Comparison of ENCODE assay signal across 23 cellular contexts in the genomic region with DNA sequence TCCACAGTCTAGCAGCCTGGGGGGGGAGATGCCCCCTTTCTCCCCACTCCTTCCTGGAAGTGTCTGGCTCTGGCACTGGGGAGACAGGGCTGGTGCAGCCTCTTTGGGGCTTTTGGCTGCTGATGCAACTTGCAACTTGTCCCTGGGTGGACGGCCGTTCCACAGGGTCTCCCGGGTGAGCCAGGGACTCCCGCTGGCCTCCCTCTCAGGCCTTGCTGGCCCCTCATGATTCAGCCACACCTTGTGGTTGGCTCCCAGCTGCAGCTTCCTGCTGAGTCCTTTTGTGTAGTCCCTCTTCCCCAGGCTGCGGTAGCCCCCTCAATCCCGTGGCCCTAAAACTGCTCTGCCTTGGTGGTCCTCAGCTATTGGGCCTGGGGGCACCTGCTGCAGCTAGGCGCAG.
A peak's percentile ranks its signal among the peaks of the same experiment; 100 is the strongest.
DNase-seq lines count a peak whose midpoint lies in the region; ATAC-seq, FAIRE-seq and TF ChIP-seq lines count a peak whose summit lies in the region.
"Had no signal": no experiment of that assay in that cellular context is flagged by ENCODE, and none has a peak within 500 bp of the region (broad histone marks: within the 10 kb centered on the region; RNA-seq: fewer than 3 reads in every experiment).

No MANE protein-coding gene starts in this region.

- no peaks in the 10 kb centered on the region for H3K23me2 ChIP-seq in H1 (ENCODE audit: low read depth, low read length)

- FAIRE-seq in H1 (lab: Jason Lieb, UNC), result no peak
- FAIRE-seq: A204.1, G401.6, GM12878, GM18507 had no signal

- BruUV-seq in IMR-90 (replicated peaks; lab: Mats Ljungman, UMichigan), result no TSS peak

- H2BK120ac ChIP-seq in IMR-90 (ENCODE audit: low read depth, low read length) (no peak overlapping the region), H1 (replicated peaks; ENCODE audit: low read depth, low read length) (no peak overlapping the region)

- DNase-seq in Right ventricle myocardium superior (peak; percentile 17), left ventricle myocardium superior (no peak), IMR-90 (no peak), H1 (ENCODE audit: low read depth in 1 of 2, low spot score in 2 of 2) (no peak), spleen (peak; percentile 67), NCI-H1694 treated with DMSO at 0.1 percent for 48 hours (lab: John Stamatoyannopoulos, UW) (no peak)
- DNase-seq in stimulated activated CD4-positive, alpha-beta T cell treated with anti-CD3 and anti-CD28 coated beads, Interleukin-4, amount 100 ng/mL, for 4 hours, result no peak
- DNase-seq: Caco-2; CD4-positive, CD25-positive, alpha-beta regulatory T cell; CD8-positive, alpha-beta T cell; DMS153; DND-41; H9; HFFc6 had no signal

- no peak overlapping the region for H2BK20ac ChIP-seq in IMR-90 (ENCODE audit: low read depth, low read length)
- H2BK20ac ChIP-seq in H1 (ENCODE audit: low read length), result no peak overlapping the region

- no peaks in the 10 kb centered on the region for H3K36me3 ChIP-seq in IMR-90 (ENCODE audit: control insufficient read depth, insufficient read depth, low read length)
- no peaks in the 10 kb centered on the region for H3K36me3 ChIP-seq in H1 (ENCODE audit: control insufficient read depth in 2 of 4, insufficient read depth in 4 of 4, low read length in 3 of 4)
- H3K36me3 ChIP-seq in spleen, result no peaks in the 10 kb centered on the region
- H3K36me3 ChIP-seq: BLaER1 had no signal

- no peak for TF ChIP-seq EP300 in H1 (IDR thresholded peaks at IDR 0.05; ENCODE audit: borderline replicate concordance in 1 of 2, low read depth in 2 of 2, low read length in 2 of 2)

- H3K27ac ChIP-seq in IMR-90 (ENCODE audit: insufficient read depth, low read length), result no peak overlapping the region
- H3K27ac ChIP-seq in H1 (ENCODE audit: low read depth, low read length), result no peak overlapping the region
- H3K27ac ChIP-seq in spleen, result no peak overlapping the region
- H3K27ac ChIP-seq: 22Rv1, BLaER1, C4-2B had no signal

- H3K56ac ChIP-seq in IMR-90 (ENCODE audit: extremely low read depth, insufficient read depth, low read length) (no peak overlapping the region), H1 (replicated peaks; ENCODE audit: insufficient read length, low read depth, low read length) (no peak overlapping the region)

- H2BK5ac ChIP-seq in IMR-90 (ENCODE audit: low read depth, low read length, poor library complexity, severe bottlenecking) (no peak overlapping the region), H1 (ENCODE audit: low read depth, low read length) (no peak overlapping the region)

- H2AK5ac ChIP-seq in IMR-90 (ENCODE audit: low read depth, low read length), result no peak overlapping the region
- H2AK5ac ChIP-seq in H1 (ENCODE audit: low read depth, low read length), result no peak overlapping the region

- H3K18ac ChIP-seq in IMR-90 (ENCODE audit: low read depth, low read length) (no peak overlapping the region), H1 (ENCODE audit: extremely low read depth, low read length) (no peak overlapping the region)

- POLR2A ChIA-PET in IMR-90 (lab: Charles Lee; ENCODE audit: unreplicated experiment) (no interaction called here), H1 (lab: Charles Lee; ENCODE audit: partially characterized antibody) (interaction anchor here (0.5 kb wide), 1 partner anchor 23 kb away, joined by 5 read pairs; no protein-coding TSS in a partner anchor)

- H2BK15ac ChIP-seq in IMR-90 (ENCODE audit: low read depth, low read length) (no peak overlapping the region), H1 (ENCODE audit: low read length) (no peak overlapping the region)

- ATAC-seq in Right ventricle myocardium superior (ENCODE audit: poor library complexity) (no peak), left ventricle myocardium superior (no peak), IMR-90 (ENCODE audit: low read depth) (no peak), GM18861 (IDR thresholded peaks at IDR 0.05; ENCODE audit: unreplicated experiment) (no peak)
- ATAC-seq: CD8-positive, alpha-beta T cell; GM12878; HCT116 had no signal

- TF ChIP-seq RAD21 in IMR-90 (IDR thresholded peaks at IDR 0.05; ENCODE audit: low read length) (no peak), H1 (IDR thresholded peaks at IDR 0.05 in 1 of 2, conservative IDR thresholded peaks at IDR 0.05 in 1 of 2; ENCODE audit: low read depth in 2 of 2, low read length in 2 of 2) (no peak)

- no peak overlapping the region for H4K5ac ChIP-seq in IMR-90 (ENCODE audit: low read depth, low read length)
- no peak overlapping the region for H4K5ac ChIP-seq in H1 (ENCODE audit: insufficient read length, low read depth, low read length)

- TF ChIP-seq POLR2A in IMR-90 (IDR thresholded peaks at IDR 0.05; ENCODE audit: low read depth, low read length) (no peak), H1 (IDR thresholded peaks at IDR 0.05; ENCODE audit: control extremely low read depth in 1 of 2, low read depth in 2 of 2, low read length in 2 of 2) (no peak), spleen (IDR thresholded peaks at IDR 0.05) (no peak)

- no peaks in the 10 kb centered on the region for H3K79me2 ChIP-seq in H1 (ENCODE audit: control insufficient read depth in 1 of 2, insufficient read depth in 2 of 2, low read length in 2 of 2)

- in situ Hi-C loops in IMR-90 (cut with MboI; ENCODE audit: low sequenced_read_pairs), result no loop called here

- H3K4me2 ChIP-seq in IMR-90 (ENCODE audit: low read depth, low read length) (no peak overlapping the region), H1 (ENCODE audit: insufficient read depth in 1 of 2, low read depth in 2 of 2, low read length in 2 of 2) (no peak overlapping the region)
- H3K4me2 ChIP-seq: BLaER1 had no signal

- H3K27me3 ChIP-seq in IMR-90 (ENCODE audit: control insufficient read depth, insufficient read depth, low read length) (peaks cover 20% of the 10 kb centered on the region), H1 (replicated peaks in 1 of 4; ENCODE audit: control insufficient read depth in 3 of 4, extremely low read depth in 1 of 4, insufficient read depth in 3 of 4, low read length in 3 of 4) (no peaks in the 10 kb centered on the region), spleen (replicated peaks in 1 of 7) (peaks cover 0 to 35% (median 0%) of the 10 kb centered on the region in 7 donors)
- H3K27me3 ChIP-seq: BLaER1 had no signal

- H4K20me1 ChIP-seq in IMR-90 (ENCODE audit: insufficient read depth, low read length) (no peaks in the 10 kb centered on the region), H1 (replicated peaks in 1 of 2; ENCODE audit: control insufficient read depth in 1 of 2, insufficient read depth in 2 of 2, low read length in 2 of 2) (no peaks in the 10 kb centered on the region)
- H4K20me1 ChIP-seq: BLaER1 had no signal

- H3K14ac ChIP-seq in IMR-90 (replicated peaks; ENCODE audit: low read depth, low read length), result no peak overlapping the region
- no peak overlapping the region for H3K14ac ChIP-seq in H1 (ENCODE audit: insufficient read length)

- H3K9me3 ChIP-seq in IMR-90 (ENCODE audit: control insufficient read depth, insufficient read depth, low read length), result peaks cover 3% of the 10 kb centered on the region; the same call in 1 of the 2 replicates
- H3K9me3 ChIP-seq in H1 (ENCODE audit: insufficient read depth in 2 of 2, low read depth in 1 of 2, low read length in 1 of 2), result no peaks in the 10 kb centered on the region
- H3K9me3 ChIP-seq in spleen, result no peaks in the 10 kb centered on the region
- H3K9me3 ChIP-seq: BLaER1, Caco-2 had no signal

- H3K23ac ChIP-seq in IMR-90 (ENCODE audit: low read depth, low read length) (no peak overlapping the region), H1 (ENCODE audit: insufficient read length) (no peak overlapping the region)

- no peak overlapping the region for H4K8ac ChIP-seq in IMR-90 (ENCODE audit: low read depth in 2 of 2, low read length in 2 of 2)
- peak overlapping the region; percentile 73; the same call in 1 of the 2 replicates for H4K8ac ChIP-seq in H1 (ENCODE audit: extremely low read depth, insufficient read depth, low read length)

- peak overlapping the region; percentile 21 for H2AFZ ChIP-seq in IMR-90 (replicated peaks; ENCODE audit: low read length, poor library complexity)
- no peak overlapping the region for H2AFZ ChIP-seq in H1 (ENCODE audit: low read length)

- dilution Hi-C loops in IMR-90 (cut with HindIII; ENCODE audit: low sequenced_read_pairs, unreplicated experiment), result no loop called here

- H4K91ac ChIP-seq in IMR-90 (ENCODE audit: insufficient read depth, low read depth, low read length), result no peak overlapping the region
- H4K91ac ChIP-seq in H1 (replicated peaks; ENCODE audit: insufficient read length, low read length), result no peak overlapping the region

- 46% methylated on average over 7 of the region's 7 CpGs; no CpG with 5 or more reads in 1 of the 2 experiments for WGBS in IMR-90 (ENCODE audit: extremely low coverage in 2 of 2, insufficient read length in 1 of 2), 2 experiments
- 89% methylated on average over 7 of the region's 7 CpGs; no CpG with 5 or more reads in 1 of the 2 experiments for WGBS in H1 (ENCODE audit: extremely low coverage in 1 of 2, insufficient coverage in 1 of 2, insufficient read length in 1 of 2, insufficient replicate concordance in 2 of 2, low coverage in 1 of 2, low lambda C conversion rate in 2 of 2, missing lambda C conversion rate in 1 of 2), 2 experiments
- 57 to 77% (median 75%) methylated on average over 7 of the region's 7 CpGs for WGBS in spleen, 5 donors

- intact Hi-C loops in Right ventricle myocardium superior (cut with DNase I), result no loop called here
- intact Hi-C loops in left ventricle myocardium superior (cut with micrococcal nuclease), result no loop called here
- intact Hi-C loops in IMR-90 (cut with micrococcal nuclease), result no loop called here
- intact Hi-C loops in spleen (cut with DNase I; ENCODE audit: low total_unique reads), result no loop called here

- H3K4me1 ChIP-seq in IMR-90 (ENCODE audit: control insufficient read depth, insufficient read depth, low read length), result no peaks in the 10 kb centered on the region
- peaks cover 0 to 5% (median 0%) of the 10 kb centered on the region in 4 experiments; a peak in 2 of 7 replicates for H3K4me1 ChIP-seq in H1 (replicated peaks in 1 of 4; ENCODE audit: control insufficient read depth in 3 of 4, insufficient read depth in 4 of 4, low read length in 3 of 4)
- no peaks in the 10 kb centered on the region for H3K4me1 ChIP-seq in spleen
- H3K4me1 ChIP-seq: Caco-2 had no signal

- H3K9ac ChIP-seq in IMR-90 (ENCODE audit: low read depth, low read length) (no peak overlapping the region), H1 (replicated peaks in 1 of 4; ENCODE audit: extremely low read depth in 1 of 4, low read depth in 3 of 4, low read length in 3 of 4) (no peak overlapping the region)
- H3K9ac ChIP-seq: BLaER1 had no signal

- no peak overlapping the region for H3K4me3 ChIP-seq in IMR-90 (ENCODE audit: insufficient read depth, low read depth, low read length)
- no peak overlapping the region for H3K4me3 ChIP-seq in H1 (ENCODE audit: extremely low read depth in 1 of 4, insufficient read depth in 2 of 4, low read depth in 3 of 4, low read length in 4 of 4)
- H3K4me3 ChIP-seq in spleen, result no peak overlapping the region
- H3K4me3 ChIP-seq: BLaER1, GM12878 had no signal

- no peak overlapping the region for H2AK9ac ChIP-seq in IMR-90 (replicated peaks; ENCODE audit: low read depth, low read length, poor library complexity)

- H3K9me1 ChIP-seq in IMR-90 (ENCODE audit: insufficient read depth, low read length), result no peaks in the 10 kb centered on the region; the same call in 1 of the 2 replicates

- TF ChIP-seq CTCF in IMR-90 (conservative IDR thresholded peaks at IDR 0.05; ENCODE audit: low read depth, low read length), result no peak
- TF ChIP-seq CTCF in H1 (IDR thresholded peaks at IDR 0.05; ENCODE audit: control extremely low read depth in 1 of 3, insufficient read depth in 1 of 3, low read depth in 1 of 3, low read length in 3 of 3), result no peak
- TF ChIP-seq CTCF in spleen (IDR thresholded peaks at IDR 0.05 in 8 of 11, conservative IDR thresholded peaks at IDR 0.05 in 3 of 11), result no peak

- CTCF ChIA-PET in IMR-90 (lab: Yijun Ruan, JAX), result no interaction called here
- CTCF ChIA-PET in H1 (lab: Charles Lee; ENCODE audit: partially characterized antibody), result no interaction called here

- H3K79me1 ChIP-seq in IMR-90 (ENCODE audit: low read depth in 1 of 2, low read length in 2 of 2), result no peaks in the 10 kb centered on the region
- no peaks in the 10 kb centered on the region for H3K79me1 ChIP-seq in H1 (ENCODE audit: low read depth, low read length)

- no peak overlapping the region for H3K4ac ChIP-seq in IMR-90 (ENCODE audit: low read depth, low read length)
- no peak overlapping the region for H3K4ac ChIP-seq in H1 (replicated peaks; ENCODE audit: insufficient read length, low read depth, low read length)

- H2BK12ac ChIP-seq in H1 (ENCODE audit: low read depth, low read length), result peak overlapping the region; percentile 39; the same call in 1 of the 2 replicates

Comparison
In these comparisons a context has a peak if more than half of its experiments do, and no peak if none do; other contexts are left out.
1. DNase-seq: peak in Right ventricle myocardium superior (single experiment) and spleen (single experiment); none in left ventricle myocardium superior (single experiment), IMR-90 (single experiment), H1 (0 of 2), stimulated activated CD4-positive, alpha-beta T cell treated with anti-CD3 and anti-CD28 coated beads, Interleukin-4, amount 100 ng/mL, for 4 hours (0 of 2) and NCI-H1694 treated with DMSO at 0.1 percent for 48 hours (single experiment).